Comparison of ENCODE assay signal across 24 cellular contexts in genomic region chr12:91529829-91530228, GRCh38.
DNase-seq lines count a peak whose midpoint lies in the region; ATAC-seq, FAIRE-seq and TF ChIP-seq lines count a peak whose summit lies in the region.
"Had no signal": no experiment of that assay in that cellular context is flagged by ENCODE, and none has a peak within 500 bp of the region (broad histone marks: within the 10 kb centered on the region; RNA-seq: fewer than 3 reads in every experiment).

No MANE protein-coding gene starts in this region.

- H3K9me3 ChIP-seq in MG63 (no peaks in the 10 kb centered on the region), keratinocyte (ENCODE audit: control insufficient read depth, low read depth, low read length) (peaks cover 2% of the 10 kb centered on the region)
- H3K9me3 ChIP-seq: gastrocnemius medialis had no signal

- no peaks in the 10 kb centered on the region for H3K4me1 Mint-ChIP-seq in stimulated activated naive CD8-positive, alpha-beta T cell treated with anti-CD3 and anti-CD28 coated beads, Interleukin-15, amount 100 ng/mL, for 72 hours
- H3K4me1 Mint-ChIP-seq: activated naive CD8-positive, alpha-beta T cell treated with anti-CD3 and anti-CD28 coated beads for 36 hours; WTC11 had no signal

- H3K9me3 Mint-ChIP-seq in stimulated activated naive CD8-positive, alpha-beta T cell treated with anti-CD3 and anti-CD28 coated beads, Interleukin-15, amount 100 ng/mL, for 72 hours: peaks cover 3 to 8% of the 10 kb centered on the region in 2 donors
- H3K9me3 Mint-ChIP-seq: effector memory CD8-positive, alpha-beta T cell had no signal

- dilution Hi-C loops in keratinocyte (cut with MboI; ENCODE audit: extremely low pct_ligation_motif_present, low sequenced_read_pairs): no loop called here

- H3K79me2 ChIP-seq in keratinocyte (ENCODE audit: control insufficient read depth, insufficient read depth, low read length): no peaks in the 10 kb centered on the region

- H2AFZ ChIP-seq in keratinocyte (ENCODE audit: control insufficient read depth, low read length): no peak overlapping the region

- H3K27me3 ChIP-seq in MG63 (no peaks in the 10 kb centered on the region), keratinocyte (ENCODE audit: control insufficient read depth, extremely low read depth, insufficient read depth, low read length) (no peaks in the 10 kb centered on the region)
- H3K27me3 ChIP-seq: gastrocnemius medialis, right atrium auricular region, transverse colon had no signal

- H3K36me3 ChIP-seq in MG63 (no peaks in the 10 kb centered on the region), keratinocyte (ENCODE audit: control insufficient read depth in 2 of 2, extremely low read depth in 1 of 2, insufficient read depth in 2 of 2, low read length in 2 of 2) (no peaks in the 10 kb centered on the region)
- H3K36me3 ChIP-seq: gastrocnemius medialis, right atrium auricular region, transverse colon had no signal

- H3K27ac Mint-ChIP-seq in stimulated activated naive CD8-positive, alpha-beta T cell treated with anti-CD3 and anti-CD28 coated beads, Interleukin-15, amount 100 ng/mL, for 72 hours: no peak overlapping the region
- H3K27ac Mint-ChIP-seq: activated naive CD8-positive, alpha-beta T cell treated with anti-CD3 and anti-CD28 coated beads for 36 hours; activated T-cell treated with anti-CD3 and anti-CD28 coated beads, Interleukin-2, amount 50 U/mL, for 72 hours; effector memory CD8-positive, alpha-beta T cell; WTC11 had no signal

- H3K27ac ChIP-seq in keratinocyte (ENCODE audit: control insufficient read depth, insufficient read depth, low read length): no peak overlapping the region
- H3K27ac ChIP-seq: gastrocnemius medialis, right atrium auricular region, transverse colon had no signal

- ATAC-seq in GM21367 (IDR thresholded peaks at IDR 0.05; ENCODE audit: unreplicated experiment): no peak
- ATAC-seq in stimulated activated naive CD8-positive, alpha-beta T cell treated with anti-CD3 and anti-CD28 coated beads, Interleukin-15, amount 100 ng/mL, for 72 hours: no peak
- ATAC-seq: activated T-cell treated with anti-CD3 and anti-CD28 coated beads, Interleukin-2, amount 50 U/mL, for 72 hours; effector memory CD8-positive, alpha-beta T cell; gastrocnemius medialis; HepG2; left ventricle myocardium superior; WTC11 had no signal

- no peak overlapping the region for H3K4me3 ChIP-seq in MG63
- no peak overlapping the region for H3K4me3 ChIP-seq in choroid plexus epithelial cell (ENCODE audit: low read depth, low read length)
- H3K4me3 ChIP-seq in keratinocyte (ENCODE audit: control insufficient read depth in 2 of 3, extremely low read depth in 1 of 3, insufficient read depth in 2 of 3, low read depth in 1 of 3, low read length in 3 of 3): no peak overlapping the region
- H3K4me3 ChIP-seq: gastrocnemius medialis, right atrium auricular region, transverse colon had no signal

- no peaks in the 10 kb centered on the region for H3K9me1 ChIP-seq in keratinocyte (ENCODE audit: control insufficient read depth, extremely low read depth, insufficient read depth, low read length)

- H3K9ac ChIP-seq in keratinocyte (ENCODE audit: control insufficient read depth, extremely low read depth, insufficient read depth, low read length): no peak overlapping the region

- H3K4me1 ChIP-seq in keratinocyte (ENCODE audit: control insufficient read depth, extremely low read depth, insufficient read depth, low read length): peaks cover 7% of the 10 kb centered on the region
- H3K4me1 ChIP-seq: gastrocnemius medialis, right atrium auricular region, transverse colon had no signal

- TF ChIP-seq CTCF in choroid plexus epithelial cell (conservative IDR thresholded peaks at IDR 0.05; ENCODE audit: low read depth, low read length): no peak
- TF ChIP-seq CTCF in keratinocyte (optimal IDR thresholded peaks at IDR 0.05 in 1 of 3, IDR thresholded peaks at IDR 0.05 in 1 of 3, conservative IDR thresholded peaks at IDR 0.05 in 1 of 3; ENCODE audit: extremely low read depth in 1 of 3, insufficient read depth in 2 of 3, low read length in 3 of 3): no peak

- H3K4me2 ChIP-seq in keratinocyte (ENCODE audit: control insufficient read depth, extremely low read depth, insufficient read depth, low read depth, low read length): peak overlapping the region; percentile 9

- no peaks in the 10 kb centered on the region for H3K27me3 Mint-ChIP-seq in stimulated activated naive CD8-positive, alpha-beta T cell treated with anti-CD3 and anti-CD28 coated beads, Interleukin-15, amount 100 ng/mL, for 72 hours
- H3K27me3 Mint-ChIP-seq: activated naive CD8-positive, alpha-beta T cell treated with anti-CD3 and anti-CD28 coated beads for 36 hours; effector memory CD8-positive, alpha-beta T cell had no signal

- no peak overlapping the region for H3K4me3 Mint-ChIP-seq in stimulated activated naive CD8-positive, alpha-beta T cell treated with anti-CD3 and anti-CD28 coated beads, Interleukin-15, amount 100 ng/mL, for 72 hours
- H3K4me3 Mint-ChIP-seq: activated naive CD8-positive, alpha-beta T cell treated with anti-CD3 and anti-CD28 coated beads for 36 hours; activated T-cell treated with anti-CD3 and anti-CD28 coated beads, Interleukin-2, amount 50 U/mL, for 72 hours; effector memory CD8-positive, alpha-beta T cell; WTC11 had no signal

- peak; percentile 49 for DNase-seq in EL
- peak; percentile 12 for DNase-seq in MG63
- DNase-seq in choroid plexus epithelial cell (ENCODE audit: low read depth): peak; percentile 19
- DNase-seq in keratinocyte (ENCODE audit: low read depth, low spot score): no peak
- no peak for DNase-seq in medulla oblongata (ENCODE audit: extremely low spot score)
- no peak for DNase-seq in middle frontal gyrus (ENCODE audit: extremely low spot score, low spot score)
- DNase-seq in stimulated activated naive CD8-positive, alpha-beta T cell treated with anti-CD3 and anti-CD28 coated beads, Interleukin-15, amount 100 ng/mL, for 72 hours: no peak
- DNase-seq: activated CD8-positive, alpha-beta memory T cell treated with anti-CD3 and anti-CD28 coated beads for 24 hours; activated naive CD8-positive, alpha-beta T cell treated with anti-CD3 and anti-CD28 coated beads for 36 hours; activated T-cell treated with anti-CD3 and anti-CD28 coated beads, Interleukin-2, amount 50 U/mL, for 72 hours; central memory CD4-positive, alpha-beta T cell; effector memory CD8-positive, alpha-beta T cell; gastrocnemius medialis; left ventricle myocardium superior; NCI-H187; NCI-H446 treated with DMSO at 0.1 percent for 48 hours; SHP77; stimulated activated naive CD4-positive, alpha-beta T cell treated with Interleukin-2 at 50 U/mL for 16 hours; T-helper 2 cell; transverse colon had no signal

- no peaks in the 10 kb centered on the region for H4K20me1 ChIP-seq in keratinocyte (ENCODE audit: control insufficient read depth, extremely low read depth, insufficient read depth, low read length)

- FAIRE-seq in keratinocyte (lab: Jason Lieb, UNC): peak; percentile 70
- FAIRE-seq: HepG2 had no signal

Comparison
In these comparisons a context has a peak if more than half of its experiments do, and no peak if none do; other contexts are left out.
1. DNase-seq: peak in EL (single experiment), MG63 (single experiment) and choroid plexus epithelial cell (single experiment); none in keratinocyte (single experiment), medulla oblongata (single experiment), middle frontal gyrus (single experiment) and stimulated activated naive CD8-positive, alpha-beta T cell treated with anti-CD3 and anti-CD28 coated beads, Interleukin-15, amount 100 ng/mL, for 72 hours (0 of 2).